In the genomic region with DNA sequence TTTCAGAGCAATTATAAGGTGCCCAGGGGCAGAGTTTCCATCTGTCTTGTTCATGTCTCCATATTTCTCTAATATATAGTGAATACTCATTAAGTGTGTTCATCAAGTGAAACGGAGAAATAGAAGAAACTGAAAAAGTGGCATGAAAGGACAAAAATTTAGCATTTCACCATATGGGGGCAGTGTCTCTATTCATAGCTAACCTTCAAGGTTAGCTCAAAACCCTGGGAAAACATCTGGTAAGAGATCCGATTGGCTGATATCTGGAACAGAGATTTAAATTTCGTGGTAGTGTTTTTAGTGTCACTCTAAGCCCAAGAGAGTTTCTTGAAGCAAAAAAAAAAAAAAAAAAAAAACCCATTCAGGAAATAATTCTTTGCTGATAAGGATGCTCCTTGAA, we compare ENCODE assay signal across 8 cellular contexts.
A peak's percentile ranks its signal among the peaks of the same experiment; 100 is the strongest.
DNase-seq lines count a peak whose midpoint lies in the region; ATAC-seq, FAIRE-seq and TF ChIP-seq lines count a peak whose summit lies in the region.

No MANE protein-coding gene starts in this region.

- H3K36me3 Mint-ChIP-seq in activated T-cell treated with anti-CD3 and anti-CD28 coated beads, Interleukin-2, amount 50 U/mL, for 72 hours (ENCODE audit: insufficient read depth in 2 of 2), result no peaks in the 10 kb centered on the region

- H3K27me3 Mint-ChIP-seq in activated T-cell treated with anti-CD3 and anti-CD28 coated beads, Interleukin-2, amount 50 U/mL, for 72 hours (ENCODE audit: low read depth), result no peaks in the 10 kb centered on the region

- H4K20me1 ChIP-seq in MM.1S (ENCODE audit: insufficient read depth, low read length), result no peaks in the 10 kb centered on the region
- H4K20me1 ChIP-seq in GM12878 (ENCODE audit: control insufficient read depth, insufficient read depth), result no peaks in the 10 kb centered on the region
- no peaks in the 10 kb centered on the region for H4K20me1 ChIP-seq in smooth muscle cell (ENCODE audit: low read depth)

- H3K9me3 ChIP-seq in MM.1S (replicated peaks; ENCODE audit: insufficient read depth, low read length) (no peaks in the 10 kb centered on the region), GM12878 (replicated peaks; ENCODE audit: control insufficient read depth, insufficient read depth, low read length) (no peaks in the 10 kb centered on the region), smooth muscle cell (replicated peaks; ENCODE audit: low read depth) (no peaks in the 10 kb centered on the region), psoas muscle (no peaks in the 10 kb centered on the region)

- in situ Hi-C loops in GM12878 (cut with MboI), result no loop called here

- H3K4me1 ChIP-seq in MM.1S (ENCODE audit: low read length), result no peaks in the 10 kb centered on the region
- no peaks in the 10 kb centered on the region for H3K4me1 ChIP-seq in GM12878 (ENCODE audit: control insufficient read depth, insufficient read depth, low read length)
- H3K4me1 ChIP-seq in smooth muscle cell (ENCODE audit: low read depth), result no peaks in the 10 kb centered on the region
- H3K4me1 ChIP-seq in psoas muscle, result no peaks in the 10 kb centered on the region

- intact Hi-C loops in GM12878 (cut with micrococcal nuclease; ENCODE audit: unreplicated experiment) (loop anchor here (10.0 kb wide), 1 partner anchor 253 kb away; no protein-coding TSS in a partner anchor), psoas muscle (cut with DNase I) (no loop called here)

- H3K36me3 ChIP-seq in MM.1S (replicated peaks; ENCODE audit: insufficient read depth, low read length), result no peaks in the 10 kb centered on the region
- H3K36me3 ChIP-seq in GM12878 (ENCODE audit: control insufficient read depth in 2 of 2, insufficient read depth in 2 of 2, low read length in 1 of 2), result no peaks in the 10 kb centered on the region
- H3K36me3 ChIP-seq in smooth muscle cell (ENCODE audit: low read depth), result no peaks in the 10 kb centered on the region
- no peaks in the 10 kb centered on the region for H3K36me3 ChIP-seq in psoas muscle (ENCODE audit: insufficient read depth in 1 of 2, low read depth in 1 of 2)

- H3K9me2 ChIP-seq in MM.1S (replicated peaks; ENCODE audit: insufficient read depth, low read length), result no peaks in the 10 kb centered on the region

- H3K27ac Mint-ChIP-seq in activated T-cell treated with anti-CD3 and anti-CD28 coated beads, Interleukin-2, amount 50 U/mL, for 72 hours, result peak overlapping the region; percentile 60

- no TSS peak for BruUV-seq in GM12878 (replicated peaks; lab: Mats Ljungman, UMichigan)

- H3K9ac ChIP-seq in MM.1S (ENCODE audit: low read length) (no peak overlapping the region), GM12878 (ENCODE audit: control insufficient read depth, insufficient read depth, low read length) (no peak overlapping the region), smooth muscle cell (ENCODE audit: low read depth) (no peak overlapping the region)

- no peak for DNase-seq in activated T-cell treated with anti-CD3 and anti-CD28 coated beads, Interleukin-2, amount 50 U/mL, for 72 hours
- no peak for DNase-seq in activated T-cell treated with anti-CD3 and anti-CD28 coated beads, Interleukin-2, amount 50 U/mL, for 1 hour
- DNase-seq in MM.1S (peak; percentile 12), GM12878 (ENCODE audit: low read depth, low spot score) (no peak), smooth muscle cell (lab: John Stamatoyannopoulos, UW; ENCODE audit: unreplicated experiment) (no peak), NCI-H69 (lab: John Stamatoyannopoulos, UW) (no peak), psoas muscle (no peak)

- no peaks in the 10 kb centered on the region for H3K4me1 Mint-ChIP-seq in activated T-cell treated with anti-CD3 and anti-CD28 coated beads, Interleukin-2, amount 50 U/mL, for 72 hours (ENCODE audit: low read depth)

- TF ChIP-seq CTCF in MM.1S (IDR thresholded peaks at IDR 0.05; ENCODE audit: low read length), result peak; percentile 47
- TF ChIP-seq CTCF in GM12878 (IDR thresholded peaks at IDR 0.05 in 2 of 3, conservative IDR thresholded peaks at IDR 0.05 in 1 of 3; ENCODE audit: control insufficient read depth in 2 of 3, extremely low read depth in 1 of 3, insufficient read depth in 1 of 3, low read depth in 3 of 3, low read length in 3 of 3), result peak; percentile 31 to 49 (median 43); a peak in 4 of 6 replicates
- TF ChIP-seq CTCF in smooth muscle cell (IDR thresholded peaks at IDR 0.05; ENCODE audit: borderline replicate concordance, insufficient read depth, poor library complexity, severe bottlenecking), result peak; percentile 32
- no peak for TF ChIP-seq CTCF in psoas muscle (IDR thresholded peaks at IDR 0.05)

- no peaks in the 10 kb centered on the region for H3K9me3 Mint-ChIP-seq in activated T-cell treated with anti-CD3 and anti-CD28 coated beads, Interleukin-2, amount 50 U/mL, for 72 hours

- ATAC-seq in activated T-cell treated with anti-CD3 and anti-CD28 coated beads, Interleukin-2, amount 50 U/mL, for 72 hours (replicated peaks in 1 of 2), result no peak
- ATAC-seq in GM12878 (peak; percentile 58), HG03460 (IDR thresholded peaks at IDR 0.05; ENCODE audit: unreplicated experiment) (no peak), psoas muscle (no peak)

- RAD21 ChIA-PET in GM12878 (lab: Charles Lee; ENCODE audit: unreplicated experiment), result interaction anchor here (0.6 to 1.8 kb wide), 15 partner anchors 20 to 359 kb away, joined by 3 to 10 read pairs (median 3); no protein-coding TSS in a partner anchor

- WGBS in GM12878 (ENCODE audit: insufficient coverage, insufficient replicate concordance, low lambda C conversion rate, missing lambda C conversion rate), result 0% methylated on average over 3 of the region's 3 CpGs
- 58% methylated on average over 3 of the region's 3 CpGs for WGBS in smooth muscle cell (ENCODE audit: low lambda C conversion rate)
- WGBS in psoas muscle, 3 donors, result 10 to 22% (median 14%) methylated on average over 3 of the region's 3 CpGs

- FAIRE-seq in GM12878 (lab: Jason Lieb, UNC), result no peak

- H3K4me3 ChIP-seq in MM.1S (ENCODE audit: low read length) (no peak overlapping the region), GM12878 (no peak overlapping the region), smooth muscle cell (no peak overlapping the region), psoas muscle (no peak overlapping the region)

- POLR2A ChIA-PET in GM12878 (lab: Charles Lee), result no interaction called here

- no peaks in the 10 kb centered on the region for H3K27me3 ChIP-seq in MM.1S (replicated peaks; ENCODE audit: insufficient read depth, low read length)
- H3K27me3 ChIP-seq in GM12878 (replicated peaks in 1 of 2; ENCODE audit: control insufficient read depth in 2 of 2, insufficient read depth in 2 of 2, low read length in 1 of 2), result no peaks in the 10 kb centered on the region; a peak in 2 of 4 replicates
- H3K27me3 ChIP-seq in smooth muscle cell (ENCODE audit: low read depth), result no peaks in the 10 kb centered on the region
- no peaks in the 10 kb centered on the region for H3K27me3 ChIP-seq in psoas muscle (ENCODE audit: insufficient read depth in 3 of 3, low read length in 2 of 3)

- no peak for TF ChIP-seq EP300 in GM12878 (IDR thresholded peaks at IDR 0.05; ENCODE audit: borderline replicate concordance in 1 of 2, control insufficient read depth in 1 of 2, low read depth in 2 of 2, low read length in 2 of 2)

- peak overlapping the region; percentile 68 to 80 for H3K4me3 Mint-ChIP-seq in activated T-cell treated with anti-CD3 and anti-CD28 coated beads, Interleukin-2, amount 50 U/mL, for 72 hours

- SMC1A ChIA-PET in GM12878 (lab: Charles Lee; ENCODE audit: uncharacterized antibody, unreplicated experiment), result interaction anchor here (0.6 to 1.8 kb wide), 11 partner anchors 13 to 197 kb away, joined by 3 to 6 read pairs (median 4); no protein-coding TSS in a partner anchor

- no peaks in the 10 kb centered on the region for H3F3A ChIP-seq in MM.1S (ENCODE audit: insufficient read depth, low read length)
- no peaks in the 10 kb centered on the region for H3F3A ChIP-seq in smooth muscle cell (ENCODE audit: low read depth)

- peak; percentile 25; the same call in 1 of the 2 replicates for TF ChIP-seq RAD21 in GM12878 (IDR thresholded peaks at IDR 0.05; ENCODE audit: insufficient read depth, low read depth, low read length)

- CTCF ChIA-PET in GM12878 (lab: Yijun Ruan, JAX), result interaction anchor here (0.6 to 3.3 kb wide), 43 partner anchors 9 to 392 kb away, joined by 3 to 25 read pairs (median 4); no protein-coding TSS in a partner anchor

- H2AFZ ChIP-seq in MM.1S (ENCODE audit: low read length), result no peak overlapping the region
- H2AFZ ChIP-seq in GM12878 (ENCODE audit: control insufficient read depth, low read depth, low read length), result no peak overlapping the region
- no peak overlapping the region for H2AFZ ChIP-seq in smooth muscle cell (ENCODE audit: low read depth)

- H3K79me2 ChIP-seq in MM.1S (ENCODE audit: low read length) (no peaks in the 10 kb centered on the region), GM12878 (ENCODE audit: control insufficient read depth, insufficient read depth, low read length) (no peaks in the 10 kb centered on the region), smooth muscle cell (ENCODE audit: low read depth) (no peaks in the 10 kb centered on the region)

- H3K4me2 ChIP-seq in MM.1S (ENCODE audit: low read depth, low read length) (no peak overlapping the region), GM12878 (ENCODE audit: control insufficient read depth, insufficient read depth) (no peak overlapping the region), smooth muscle cell (no peak overlapping the region)

- no peak for TF ChIP-seq POLR2A in GM12878 (IDR thresholded peaks at IDR 0.05; ENCODE audit: low read depth, low read length)

- H3K27ac ChIP-seq in MM.1S (ENCODE audit: low read length), result no peak overlapping the region
- no peak overlapping the region for H3K27ac ChIP-seq in GM12878 (ENCODE audit: control insufficient read depth, insufficient read depth)
- H3K27ac ChIP-seq in smooth muscle cell (ENCODE audit: low read depth), result no peak overlapping the region
- H3K27ac ChIP-seq in psoas muscle, result no peak overlapping the region
